In the genomic region with DNA sequence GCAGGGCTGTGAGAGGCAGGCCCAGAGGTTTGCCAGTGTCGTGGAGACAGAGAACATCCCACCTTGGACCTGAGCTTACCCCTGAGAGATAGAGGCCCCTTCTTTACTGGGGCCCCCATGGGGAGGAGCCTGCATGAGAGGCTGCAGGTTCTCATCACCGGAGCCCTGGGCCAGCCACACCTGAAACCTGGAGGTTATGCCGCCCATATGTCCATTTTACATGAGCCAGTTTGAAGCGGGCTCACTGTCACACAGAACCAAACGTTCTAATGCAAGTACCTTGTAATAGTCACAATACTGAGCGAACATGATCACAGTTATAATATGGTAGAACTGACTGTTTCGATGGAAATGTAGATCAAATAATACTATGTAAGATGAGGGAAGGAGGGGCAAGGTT, we compare ENCODE assay signal across 19 cellular contexts. TPM values are rescaled to one million over a fixed set of nuclear protein-coding genes. Genes with fewer than 3 reads are reported as not detected.
DNase-seq lines count a peak whose midpoint lies in the region; ATAC-seq and TF ChIP-seq lines count a peak whose summit lies in the region.
"Had no signal": no experiment of that assay in that cellular context is flagged by ENCODE, and none has a peak within 500 bp of the region (broad histone marks: within the 10 kb centered on the region; RNA-seq: fewer than 3 reads in every experiment).

No MANE protein-coding gene starts in this region.

- ATAC-seq in GM21367 (IDR thresholded peaks at IDR 0.05; ENCODE audit: unreplicated experiment): no peak
- no peak for ATAC-seq in HG03095 (IDR thresholded peaks at IDR 0.05; ENCODE audit: unreplicated experiment)
- ATAC-seq in HG03097 (IDR thresholded peaks at IDR 0.05; ENCODE audit: low FRiP score, unreplicated experiment): no peak
- ATAC-seq: Right ventricle myocardium inferior had no signal

- H3K27ac ChIP-seq in VCaP (peak overlapping the region; percentile 78; the same call in 1 of the 2 replicates), layer of hippocampus (ENCODE audit: low read depth, low read length) (peak overlapping the region; percentile 63), temporal lobe (ENCODE audit: low read depth, low read length) (peak overlapping the region; percentile 78)
- H3K27ac ChIP-seq: Peyer's patch, SK-N-MC had no signal

- no peak for TF ChIP-seq CTCF in VCaP (conservative IDR thresholded peaks at IDR 0.05)

- H3K27me3 ChIP-seq in layer of hippocampus (ENCODE audit: control insufficient read depth, insufficient read depth, low read length): no peaks in the 10 kb centered on the region
- H3K27me3 ChIP-seq: Peyer's patch had no signal

- DNase-seq in G401 (ENCODE audit: low spot score): peak; percentile 79
- DNase-seq: AML-193; Caco-2; CD4-positive, CD25-positive, alpha-beta regulatory T cell; GF-D8; HCEC 1CT; NCI-H1105 treated with DMSO at 0.1 percent for 48 hours; NCI-H1694; NCI-H748 treated with DMSO at 0.1 percent for 48 hours; NK-92 treated with Interleukin-12 subunit alpha and Interleukin-12 subunit beta, amount 100 ng/mL, for 24 hours; Peyer's patch had no signal

- in situ Hi-C loops in G401 (cut with HindIII; ENCODE audit: low sequenced_read_pairs): no loop called here

RNA-seq across cellular contexts. Expression of a gene that starts 6.3 kb away (rescaled TPM):
- 6.5 and 10.7 TPM in 2 replicates for total RNA-seq in G401 (2014; rRNA removed; shearing (Covaris generic))
- total RNA-seq in temporal lobe: 19.4 TPM
